Comparison of ENCODE assay signal across 4 cellular contexts in the genomic region with DNA sequence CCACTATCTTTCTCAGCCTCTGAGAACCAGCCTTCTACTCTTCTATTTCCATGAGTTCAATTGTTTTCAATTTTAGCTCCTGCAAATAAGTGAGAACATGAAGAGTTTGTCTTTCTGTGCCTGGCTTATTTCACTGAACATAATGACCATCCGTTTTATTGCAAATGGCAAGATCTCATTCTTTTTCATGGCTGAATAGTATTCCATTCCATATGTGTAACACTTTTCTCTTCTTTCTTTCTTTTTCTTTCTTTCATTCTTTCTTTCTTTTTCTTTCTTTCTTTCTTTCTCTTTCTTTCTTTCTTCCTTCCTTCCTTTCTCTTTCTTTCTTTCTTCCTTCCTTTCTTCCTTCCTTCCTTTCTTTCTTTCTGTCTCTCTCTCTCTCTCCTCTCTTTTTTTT.
A peak's percentile ranks its signal among the peaks of the same experiment; 100 is the strongest.
TF ChIP-seq lines count a peak whose summit lies in the region.

No MANE protein-coding gene starts in this region.

TF ChIP-seq in HEK293, 187 proteins besides CTCF, POLR2A, EP300 and RAD21:
- TF ChIP-seq ZNF146 (tag by site-specific recombination; IDR thresholded peaks at IDR 0.05) (peak; percentile 97), ZNF121 (tag by site-specific recombination; IDR thresholded peaks at IDR 0.05) (no peak)

TF ChIP-seq in WTC11, 78 proteins besides CTCF, POLR2A, EP300 and RAD21:
- TF ChIP-seq GRHL2 (CRISPR knock-in tag; IDR thresholded peaks at IDR 0.05; ENCODE audit: insufficient replicate concordance, severe bottlenecking) (no peak), ESRRA (CRISPR knock-in tag; IDR thresholded peaks at IDR 0.05; ENCODE audit: borderline replicate concordance) (no peak)
- TF ChIP-seq, protein P1, sequence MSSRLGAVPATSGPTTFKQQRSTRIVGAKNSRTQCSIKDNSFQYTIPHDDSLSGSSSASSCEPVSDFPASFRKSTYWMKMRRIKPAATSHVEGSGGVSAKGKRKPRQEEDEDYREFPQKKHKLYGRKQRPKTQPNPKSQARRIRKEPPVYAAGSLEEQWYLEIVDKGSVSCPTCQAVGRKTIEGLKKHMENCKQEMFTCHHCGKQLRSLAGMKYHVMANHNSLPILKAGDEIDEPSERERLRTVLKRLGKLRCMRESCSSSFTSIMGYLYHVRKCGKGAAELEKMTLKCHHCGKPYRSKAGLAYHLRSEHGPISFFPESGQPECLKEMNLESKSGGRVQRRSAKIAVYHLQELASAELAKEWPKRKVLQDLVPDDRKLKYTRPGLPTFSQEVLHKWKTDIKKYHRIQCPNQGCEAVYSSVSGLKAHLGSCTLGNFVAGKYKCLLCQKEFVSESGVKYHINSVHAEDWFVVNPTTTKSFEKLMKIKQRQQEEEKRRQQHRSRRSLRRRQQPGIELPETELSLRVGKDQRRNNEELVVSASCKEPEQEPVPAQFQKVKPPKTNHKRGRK (CRISPR knock-in tag; IDR thresholded peaks at IDR 0.05; ENCODE audit: borderline replicate concordance) = peak; percentile 83; the same call in 1 of the 2 replicates
TF ChIP-seq in WTC11: peak in this region for 1.

TF ChIP-seq in K562, 482 proteins besides CTCF, POLR2A, EP300 and RAD21:
- TF ChIP-seq, protein P1 (tag; IDR thresholded peaks at IDR 0.05) = peak; percentile 71
- TF ChIP-seq, protein P2, sequence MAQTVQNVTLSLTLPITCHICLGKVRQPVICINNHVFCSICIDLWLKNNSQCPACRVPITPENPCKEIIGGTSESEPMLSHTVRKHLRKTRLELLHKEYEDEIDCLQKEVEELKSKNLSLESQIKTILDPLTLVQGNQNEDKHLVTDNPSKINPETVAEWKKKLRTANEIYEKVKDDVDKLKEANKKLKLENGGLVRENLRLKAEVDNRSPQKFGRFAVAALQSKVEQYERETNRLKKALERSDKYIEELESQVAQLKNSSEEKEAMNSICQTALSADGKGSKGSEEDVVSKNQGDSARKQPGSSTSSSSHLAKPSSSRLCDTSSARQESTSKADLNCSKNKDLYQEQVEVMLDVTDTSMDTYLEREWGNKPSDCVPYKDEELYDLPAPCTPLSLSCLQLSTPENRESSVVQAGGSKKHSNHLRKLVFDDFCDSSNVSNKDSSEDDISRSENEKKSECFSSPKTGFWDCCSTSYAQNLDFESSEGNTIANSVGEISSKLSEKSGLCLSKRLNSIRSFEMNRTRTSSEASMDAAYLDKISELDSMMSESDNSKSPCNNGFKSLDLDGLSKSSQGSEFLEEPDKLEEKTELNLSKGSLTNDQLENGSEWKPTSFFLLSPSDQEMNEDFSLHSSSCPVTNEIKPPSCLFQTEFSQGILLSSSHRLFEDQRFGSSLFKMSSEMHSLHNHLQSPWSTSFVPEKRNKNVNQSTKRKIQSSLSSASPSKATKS (CRISPR knock-in tag; IDR thresholded peaks at IDR 0.05) = no peak
- no peak for TF ChIP-seq ZNF311 (CRISPR knock-in tag; IDR thresholded peaks at IDR 0.05)
- TF ChIP-seq MAZ (CRISPR knock-in tag; conservative IDR thresholded peaks at IDR 0.05 in 1 of 2, IDR thresholded peaks at IDR 0.05 in 1 of 2) = no peak

TF ChIP-seq in H1, 55 proteins besides CTCF, POLR2A, EP300 and RAD21:
- TF ChIP-seq CBX8 (IDR thresholded peaks at IDR 0.05; ENCODE audit: borderline replicate concordance, low read depth, low read length) = no peak
- no peak for TF ChIP-seq SIN3A (conservative IDR thresholded peaks at IDR 0.05 in 1 of 2, IDR thresholded peaks at IDR 0.05 in 1 of 2; ENCODE audit: low read depth in 1 of 2, low read length in 2 of 2)
- TF ChIP-seq KDM1A (IDR thresholded peaks at IDR 0.05; ENCODE audit: borderline replicate concordance, low read length) = peak; percentile 23; the same call in 1 of the 2 replicates
- no peak for TF ChIP-seq HDAC6 (IDR thresholded peaks at IDR 0.05; ENCODE audit: low read depth, low read length)
- no peak for TF ChIP-seq SP4 (IDR thresholded peaks at IDR 0.05; ENCODE audit: low read length)
